Comparison of ENCODE assay signal across 27 cellular contexts in genomic region chr6:45759134-45759849, GRCh38.
DNase-seq lines count a peak whose midpoint lies in the region; ATAC-seq and TF ChIP-seq lines count a peak whose summit lies in the region.
"Had no signal": no experiment of that assay in that cellular context is flagged by ENCODE, and none has a peak within 500 bp of the region (broad histone marks: within the 10 kb centered on the region; RNA-seq: fewer than 3 reads in every experiment).

No MANE protein-coding gene starts in this region.

- H3K4me1 ChIP-seq in left ventricle myocardium inferior (no peaks in the 10 kb centered on the region), right cardiac atrium (ENCODE audit: control insufficient read depth, insufficient read depth, low read length) (no peaks in the 10 kb centered on the region), uterus (no peaks in the 10 kb centered on the region), MM.1S (ENCODE audit: low read length) (no peaks in the 10 kb centered on the region)
- H3K4me1 ChIP-seq: psoas muscle had no signal

- H3K9me3 ChIP-seq in left ventricle myocardium inferior (replicated peaks) (peaks cover 8% of the 10 kb centered on the region), right cardiac atrium (ENCODE audit: control insufficient read depth, low read length) (no peaks in the 10 kb centered on the region), uterus (no peaks in the 10 kb centered on the region), MM.1S (replicated peaks; ENCODE audit: insufficient read depth, low read length) (no peaks in the 10 kb centered on the region)

- H3K27me3 ChIP-seq in left ventricle myocardium inferior (ENCODE audit: low read depth) (peaks cover 11% of the 10 kb centered on the region), right cardiac atrium (ENCODE audit: control insufficient read depth, insufficient read depth) (no peaks in the 10 kb centered on the region), uterus (peaks cover 0 to 10% of the 10 kb centered on the region in 2 donors), MM.1S (replicated peaks; ENCODE audit: insufficient read depth, low read length) (no peaks in the 10 kb centered on the region; the same call in 1 of the 2 replicates)
- H3K27me3 ChIP-seq: cardiac muscle cell had no signal

- intact Hi-C loops in left ventricle myocardium inferior (cut with micrococcal nuclease) (no loop called here), right cardiac atrium (cut with DNase I) (no loop called here), uterus (cut with DNase I; ENCODE audit: low total_unique reads) (no loop called here)

- H3K27ac ChIP-seq in left ventricle myocardium inferior (replicated peaks) (peak overlapping the region; percentile 46), right cardiac atrium (ENCODE audit: low read length) (no peak overlapping the region), uterus (peak overlapping the region; percentile 29 to 46), MM.1S (ENCODE audit: low read length) (no peak overlapping the region)
- H3K27ac ChIP-seq: cardiac muscle cell, psoas muscle had no signal

- H3K79me2 ChIP-seq in MM.1S (ENCODE audit: low read length): no peaks in the 10 kb centered on the region

- 56% methylated on average over 7 of the region's 7 CpGs for WGBS in right cardiac atrium

- H3K4me3 ChIP-seq in left ventricle myocardium inferior (no peak overlapping the region), right cardiac atrium (ENCODE audit: low read length) (no peak overlapping the region), uterus (no peak overlapping the region), MM.1S (ENCODE audit: low read length) (no peak overlapping the region)
- H3K4me3 ChIP-seq: cardiac muscle cell, lung, psoas muscle had no signal

- H3K9ac ChIP-seq in MM.1S (ENCODE audit: low read length): no peak overlapping the region

- DNase-seq in left ventricle myocardium inferior: no peak
- DNase-seq in right cardiac atrium: no peak
- peak; percentile 22 for DNase-seq in MV-4-11 (lab: John Stamatoyannopoulos, UW)
- DNase-seq in fibroblast of gingiva (ENCODE audit: low read depth): peak; percentile 56
- no peak for DNase-seq in uterus
- DNase-seq in MM.1S: no peak
- DNase-seq in DMS 273 treated with DMSO at 0.1 percent for 48 hours (lab: John Stamatoyannopoulos, UW): no peak
- DNase-seq: activated CD4-positive, alpha-beta T cell treated with anti-CD3 and anti-CD28 coated beads, Interleukin-2, amount 50 U/mL, for 1 hour; activated CD8-positive, alpha-beta memory T cell treated with anti-CD3 and anti-CD28 coated beads, Interleukin-2, amount 50 U/mL, for 48 hours; anterior cingulate cortex; CD8-positive, alpha-beta T cell; dermis blood vessel endothelial cell; DMS153; islet precursor cell; KG1; NCI-H1048; NCI-H1930; NCI-H226; NCI-H774; psoas muscle; small intestine; stimulated activated CD4-positive, alpha-beta T cell treated with anti-CD3 and anti-CD28 coated beads, Interleukin-2, amount 100 ng/mL, for 24 hours; T-helper 17 cell had no signal

- H2AFZ ChIP-seq in MM.1S (ENCODE audit: low read length): no peak overlapping the region

- TF ChIP-seq CTCF in left ventricle myocardium inferior (IDR thresholded peaks at IDR 0.05; ENCODE audit: borderline replicate concordance) (no peak), uterus (IDR thresholded peaks at IDR 0.05) (no peak), MM.1S (IDR thresholded peaks at IDR 0.05; ENCODE audit: low read length) (no peak)

- TF ChIP-seq POLR2A in uterus (IDR thresholded peaks at IDR 0.05): no peak

- H3K4me2 ChIP-seq in MM.1S (ENCODE audit: low read depth, low read length): no peak overlapping the region

- no peaks in the 10 kb centered on the region for H4K20me1 ChIP-seq in MM.1S (ENCODE audit: insufficient read depth, low read length)

- H3K9me2 ChIP-seq in MM.1S (replicated peaks; ENCODE audit: insufficient read depth, low read length): no peaks in the 10 kb centered on the region

- H3F3A ChIP-seq in MM.1S (ENCODE audit: insufficient read depth, low read length): no peaks in the 10 kb centered on the region

- H3K36me3 ChIP-seq in left ventricle myocardium inferior (no peaks in the 10 kb centered on the region), uterus (no peaks in the 10 kb centered on the region), MM.1S (replicated peaks; ENCODE audit: insufficient read depth, low read length) (no peaks in the 10 kb centered on the region)
- H3K36me3 ChIP-seq: cardiac muscle cell had no signal

- ATAC-seq in right cardiac atrium: no peak
- no peak for ATAC-seq in GM19035 (IDR thresholded peaks at IDR 0.05; ENCODE audit: unreplicated experiment)
- ATAC-seq: CD8-positive, alpha-beta T cell; stimulated activated effector memory CD8-positive, alpha-beta T cell treated with anti-CD3 and anti-CD28 coated beads, Interleukin-12 subunit alpha, Interleukin-12 subunit beta, amount 100 ng/mL, for 72 hours; T-helper 17 cell had no signal

Comparison
In these comparisons a context has a peak if more than half of its experiments do, and no peak if none do; other contexts are left out.
1. H3K27ac ChIP-seq: peak in left ventricle myocardium inferior (single experiment) and uterus (2 of 2); none in right cardiac atrium (single experiment) and MM.1S (single experiment).
2. DNase-seq: peak in MV-4-11 (single experiment) and fibroblast of gingiva (single experiment); none in left ventricle myocardium inferior (single experiment), right cardiac atrium (0 of 3), uterus (0 of 2), MM.1S (single experiment) and DMS 273 treated with DMSO at 0.1 percent for 48 hours (single experiment).